ENCODE assay signal across 22 cellular contexts in genomic region chr1:94011129-94011528, GRCh38.
A peak's percentile ranks its signal among the peaks of the same experiment; 100 is the strongest.
DNase-seq lines count a peak whose midpoint lies in the region; TF ChIP-seq lines count a peak whose summit lies in the region.
"Had no signal": no experiment of that assay in that cellular context is flagged by ENCODE, and none has a peak within 500 bp of the region (broad histone marks: within the 10 kb centered on the region; RNA-seq: fewer than 3 reads in every experiment).

No MANE protein-coding gene starts in this region.

- H3K4me1 ChIP-seq in left ventricle myocardium inferior (peaks cover 13% of the 10 kb centered on the region), neutrophil (ENCODE audit: control insufficient read depth in 1 of 2, insufficient read depth in 1 of 2, low read depth in 1 of 2, low read length in 1 of 2) (peaks cover 23 to 29% of the 10 kb centered on the region in 2 experiments)
- H3K4me1 ChIP-seq: A549, BE2C had no signal

- H3K27ac ChIP-seq in left ventricle myocardium inferior (replicated peaks) (no peak overlapping the region), WERI-Rb-1 (peak overlapping the region; percentile 82; the same call in 1 of the 2 replicates), neutrophil (peak overlapping the region; percentile 50)
- H3K27ac ChIP-seq: A549; BLaER1 treated with 17β-estradiol and CSF1 and Interleukin-3, amounts not matched to agents 10 nM and 100 nM; GM23248 had no signal

- peaks cover 2% of the 10 kb centered on the region for H3K36me3 Mint-ChIP-seq in glutamatergic neuron (ENCODE audit: unreplicated experiment)
- H3K36me3 Mint-ChIP-seq: CD14-positive monocyte; CD8-positive, alpha-beta memory T cell had no signal

- H3K9me3 Mint-ChIP-seq in glutamatergic neuron (ENCODE audit: unreplicated experiment) = peaks cover 17% of the 10 kb centered on the region
- H3K9me3 Mint-ChIP-seq: CD4-positive, alpha-beta T cell; CD8-positive, alpha-beta memory T cell; H9 had no signal

- peak overlapping the region; percentile 94 for H3K27ac Mint-ChIP-seq in glutamatergic neuron (ENCODE audit: unreplicated experiment)
- H3K27ac Mint-ChIP-seq: CD14-positive monocyte; CD4-positive, alpha-beta T cell; CD8-positive, alpha-beta memory T cell; H9 had no signal

- H3K4me3 Mint-ChIP-seq in glutamatergic neuron (ENCODE audit: unreplicated experiment) = no peak overlapping the region
- H3K4me3 Mint-ChIP-seq: CD14-positive monocyte; CD4-positive, alpha-beta T cell; CD8-positive, alpha-beta memory T cell; H9 had no signal

- no peak overlapping the region for H3K4me3 ChIP-seq in left ventricle myocardium inferior
- no peak overlapping the region for H3K4me3 ChIP-seq in WERI-Rb-1 (ENCODE audit: low read depth, low read length)
- H3K4me3 ChIP-seq in neutrophil (ENCODE audit: low read depth in 1 of 2, low read length in 1 of 2) = no peak overlapping the region
- H3K4me3 ChIP-seq: A549; BLaER1 treated with 17β-estradiol and CSF1 and Interleukin-3, amounts not matched to agents 10 nM and 100 nM; GM23248 had no signal

- peaks cover 38% of the 10 kb centered on the region for H3K4me1 Mint-ChIP-seq in glutamatergic neuron (ENCODE audit: low read depth, unreplicated experiment)

- TF ChIP-seq CTCF in left ventricle myocardium inferior (IDR thresholded peaks at IDR 0.05; ENCODE audit: borderline replicate concordance) = no peak
- TF ChIP-seq CTCF in WERI-Rb-1 (IDR thresholded peaks at IDR 0.05; ENCODE audit: low read depth, low read length) = no peak
- no peak for TF ChIP-seq CTCF in glutamatergic neuron (IDR thresholded peaks at IDR 0.05; ENCODE audit: partially characterized antibody, unreplicated experiment)
- TF ChIP-seq CTCF in neutrophil (IDR thresholded peaks at IDR 0.05) = no peak

- H3K9me3 ChIP-seq in left ventricle myocardium inferior (replicated peaks) = no peaks in the 10 kb centered on the region
- H3K9me3 ChIP-seq in WERI-Rb-1 (ENCODE audit: severe bottlenecking) = no peaks in the 10 kb centered on the region
- no peaks in the 10 kb centered on the region for H3K9me3 ChIP-seq in neutrophil
- H3K9me3 ChIP-seq: A549; BE2C; BLaER1 treated with 17β-estradiol and CSF1 and Interleukin-3, amounts not matched to agents 10 nM and 100 nM had no signal

- intact Hi-C loops in cardiac septum (cut with DNase I) (no loop called here), left ventricle myocardium inferior (cut with micrococcal nuclease) (no loop called here)

- peaks cover 4% of the 10 kb centered on the region for H3K27me3 Mint-ChIP-seq in glutamatergic neuron (ENCODE audit: unreplicated experiment)

- DNase-seq in cardiac septum (ENCODE audit: low spot score) = peak; percentile 75
- no peak for DNase-seq in left ventricle myocardium inferior
- DNase-seq in WERI-Rb-1 = peak; percentile 16
- no peak for DNase-seq in glutamatergic neuron
- no peak for DNase-seq in SK-N-DZ (ENCODE audit: low spot score)
- no peak for DNase-seq in H4 (ENCODE audit: low spot score)
- DNase-seq in NCI-H82 treated with DMSO at 0.1 percent for 48 hours (lab: John Stamatoyannopoulos, UW; ENCODE audit: unreplicated experiment) = no peak
- DNase-seq: 8988T; ACHN; AML-193; BE2C; CD4-positive, alpha-beta T cell; CD8-positive, alpha-beta memory T cell; DMS53; DMS79 treated with DMSO at 0.1 percent for 48 hours; GF-D8; GM23248; H9 had no signal

- H3K36me3 ChIP-seq in left ventricle myocardium inferior (no peaks in the 10 kb centered on the region), WERI-Rb-1 (peaks cover 3% of the 10 kb centered on the region), neutrophil (no peaks in the 10 kb centered on the region)
- H3K36me3 ChIP-seq: BE2C; BLaER1 treated with 17β-estradiol and CSF1 and Interleukin-3, amounts not matched to agents 10 nM and 100 nM had no signal

- H3K27me3 ChIP-seq in left ventricle myocardium inferior (ENCODE audit: low read depth) (no peaks in the 10 kb centered on the region), WERI-Rb-1 (ENCODE audit: insufficient read depth, low read depth, severe bottlenecking) (no peaks in the 10 kb centered on the region), neutrophil (no peaks in the 10 kb centered on the region)
- H3K27me3 ChIP-seq: BE2C had no signal

Comparison
In these comparisons a context has a peak if more than half of its experiments do, and no peak if none do; other contexts are left out.
1. DNase-seq: peak in cardiac septum (single experiment) and WERI-Rb-1 (single experiment); none in left ventricle myocardium inferior (single experiment), glutamatergic neuron (single experiment), SK-N-DZ (single experiment), H4 (single experiment) and NCI-H82 treated with DMSO at 0.1 percent for 48 hours (single experiment).